Comparison of ENCODE assay signal across 18 cellular contexts in genomic region chr2:150190546-150190945, GRCh38.
A peak's percentile ranks its signal among the peaks of the same experiment; 100 is the strongest.
DNase-seq lines count a peak whose midpoint lies in the region; ATAC-seq and TF ChIP-seq lines count a peak whose summit lies in the region.
"Had no signal": no experiment of that assay in that cellular context is flagged by ENCODE, and none has a peak within 500 bp of the region (broad histone marks: within the 10 kb centered on the region; RNA-seq: fewer than 3 reads in every experiment).

No MANE protein-coding gene starts in this region.

- no peak overlapping the region for H3K4me3 ChIP-seq in BLaER1 treated with 17β-estradiol and CSF1 and Interleukin-3, amounts not matched to agents 10 nM and 100 nM
- H3K4me3 ChIP-seq: GM23248 had no signal

- POLR2A ChIA-PET in RWPE1 (lab: Yijun Ruan, JAX; ENCODE audit: low non-redundant PET): no interaction called here

- no peak overlapping the region for H2BK5ac ChIP-seq in H9 (ENCODE audit: insufficient read length, low read length)

- H3T11ph ChIP-seq in H9 (ENCODE audit: low read length): no peak overlapping the region

- no peak overlapping the region for H3K14ac ChIP-seq in H9 (ENCODE audit: insufficient read depth, low read length)

- H4K91ac ChIP-seq in H9 (ENCODE audit: insufficient read length, low read depth, low read length): no peak overlapping the region

- H3K9me3 ChIP-seq in BLaER1 treated with 17β-estradiol and CSF1 and Interleukin-3, amounts not matched to agents 10 nM and 100 nM (replicated peaks in 1 of 11): peaks cover 9 to 34% (median 20%) of the 10 kb centered on the region in 11 experiments
- no peaks in the 10 kb centered on the region for H3K9me3 ChIP-seq in H9 (ENCODE audit: control insufficient read depth, low read depth, low read length)

- H4K8ac ChIP-seq in H9 (replicated peaks; ENCODE audit: insufficient read length, low read depth, low read length): no peak overlapping the region

- no peak overlapping the region for H2BK12ac ChIP-seq in H9 (ENCODE audit: insufficient read length, low read depth, low read length)

- DNase-seq in RWPE1 (ENCODE audit: low spot score) (no peak), epithelial cell of prostate (ENCODE audit: low read depth, low spot score) (no peak), H9 (no peak), NCI-H2171 (lab: John Stamatoyannopoulos, UW) (no peak)
- DNase-seq: Caco-2; CD4-positive, alpha-beta T cell; DMS153; DMS79 treated with DMSO at 0.1 percent for 48 hours; GF-D8; HCEC 1CT; KBM-7 had no signal

- H2BK15ac ChIP-seq in H9 (ENCODE audit: low read depth, low read length): no peak overlapping the region

- H3K23ac ChIP-seq in H9 (ENCODE audit: insufficient read length, low read depth, low read length): no peak overlapping the region

- H3K79me1 ChIP-seq in H9 (ENCODE audit: insufficient read depth, low read depth, low read length, poor library complexity, severe bottlenecking): no peaks in the 10 kb centered on the region

- no peak overlapping the region for H3K18ac ChIP-seq in H9 (ENCODE audit: insufficient read length, low read depth, low read length)

- peak overlapping the region; percentile 25 to 58 (median 47); a peak in 20 of 22 replicates for H3K4me2 ChIP-seq in BLaER1 treated with 17β-estradiol and CSF1 and Interleukin-3, amounts not matched to agents 10 nM and 100 nM
- H3K4me2 ChIP-seq in H9 (ENCODE audit: insufficient read depth, insufficient read length, low read length): no peak overlapping the region

- no peaks in the 10 kb centered on the region; a peak in 1 of 5 replicates for H3K9me3 Mint-ChIP-seq in H9
- H3K9me3 Mint-ChIP-seq: CD4-positive, alpha-beta T cell had no signal

- no peak overlapping the region for H2BK120ac ChIP-seq in H9 (ENCODE audit: low read depth, low read length, poor library complexity, severe bottlenecking)

- no peak overlapping the region for H2AFZ ChIP-seq in H9 (ENCODE audit: low read length)
- H2AFZ ChIP-seq: GM23248 had no signal

- no peaks in the 10 kb centered on the region; a peak in 1 of 7 replicates for H3K36me3 Mint-ChIP-seq in H9 (ENCODE audit: insufficient read depth in 1 of 3, low read depth in 3 of 3)
- H3K36me3 Mint-ChIP-seq: IgD-negative memory B cell had no signal

- H3K36me3 ChIP-seq in BLaER1 treated with 17β-estradiol and CSF1 and Interleukin-3, amounts not matched to agents 10 nM and 100 nM: no peaks in the 10 kb centered on the region

- no peak overlapping the region for H4K5ac ChIP-seq in H9 (ENCODE audit: insufficient read length, low read depth, low read length)

- CTCF ChIA-PET in RWPE1 (lab: Yijun Ruan, JAX): no interaction called here

- H3K4ac ChIP-seq in H9 (ENCODE audit: low read depth, low read length): no peak overlapping the region

- no peaks in the 10 kb centered on the region for H3K79me2 ChIP-seq in H9 (ENCODE audit: insufficient read depth, low read length)

- H3K27me3 ChIP-seq in BLaER1 treated with 17β-estradiol and CSF1 and Interleukin-3, amounts not matched to agents 10 nM and 100 nM: no peaks in the 10 kb centered on the region
- no peaks in the 10 kb centered on the region for H3K27me3 ChIP-seq in H9 (ENCODE audit: insufficient read depth, low read length)

- no peak overlapping the region for H3K27ac ChIP-seq in BLaER1 treated with 17β-estradiol and CSF1 and Interleukin-3, amounts not matched to agents 10 nM and 100 nM
- H3K27ac ChIP-seq in RWPE1 (peak overlapping the region; percentile 62), epithelial cell of prostate (peak overlapping the region; percentile 25), H9 (ENCODE audit: insufficient read length, low read depth, low read length) (no peak overlapping the region)
- H3K27ac ChIP-seq: C4-2B, GM23248 had no signal

- no peak overlapping the region for H3K4me3 Mint-ChIP-seq in H9
- H3K4me3 Mint-ChIP-seq: B cell; CD4-positive, alpha-beta T cell; IgD-negative memory B cell had no signal

- H3K9ac ChIP-seq in BLaER1 treated with 17β-estradiol and CSF1 and Interleukin-3, amounts not matched to agents 10 nM and 100 nM: no peak overlapping the region
- no peak overlapping the region for H3K9ac ChIP-seq in H9 (ENCODE audit: extremely low read depth, insufficient read length, low read length)
- H3K9ac ChIP-seq: GM23248 had no signal

- peaks cover 0 to 5% of the 10 kb centered on the region in 2 experiments; a peak in 1 of 4 replicates for H3K4me1 Mint-ChIP-seq in H9
- H3K4me1 Mint-ChIP-seq: B cell, IgD-negative memory B cell had no signal

- TF ChIP-seq CTCF in RWPE1 (conservative IDR thresholded peaks at IDR 0.05; ENCODE audit: low read depth): no peak
- no peak for TF ChIP-seq CTCF in H9 (conservative IDR thresholded peaks at IDR 0.05)

- H4K20me1 ChIP-seq in BLaER1 treated with 17β-estradiol and CSF1 and Interleukin-3, amounts not matched to agents 10 nM and 100 nM: no peaks in the 10 kb centered on the region
- no peaks in the 10 kb centered on the region for H4K20me1 ChIP-seq in H9 (ENCODE audit: control insufficient read depth, insufficient read depth, insufficient read length)

- WGBS in H9 (ENCODE audit: extremely low coverage, insufficient read length, low lambda C conversion rate): no CpG with 5 or more reads among the region's 1 CpG

- H3K27ac Mint-ChIP-seq in H9: no peak overlapping the region
- H3K27ac Mint-ChIP-seq: B cell; CD4-positive, alpha-beta T cell; IgD-negative memory B cell had no signal

- H2BK20ac ChIP-seq in H9 (ENCODE audit: low read depth, low read length, poor library complexity, severe bottlenecking): no peak overlapping the region

- H3K27me3 Mint-ChIP-seq in H9 (ENCODE audit: low read depth): no peaks in the 10 kb centered on the region
- H3K27me3 Mint-ChIP-seq: B cell; CD4-positive, alpha-beta T cell; IgD-negative memory B cell had no signal

- H3K23me2 ChIP-seq in H9 (ENCODE audit: insufficient read length, low read depth, low read length, poor library complexity, severe bottlenecking): no peaks in the 10 kb centered on the region

- ATAC-seq in HG02678 (IDR thresholded peaks at IDR 0.05; ENCODE audit: unreplicated experiment): no peak
- ATAC-seq: HepG2 had no signal

- no peak overlapping the region for H3K56ac ChIP-seq in H9 (ENCODE audit: insufficient read length, low read depth, low read length)

- peaks cover 8 to 13% (median 11%) of the 10 kb centered on the region in 10 experiments for H3K4me1 ChIP-seq in BLaER1 treated with 17β-estradiol and CSF1 and Interleukin-3, amounts not matched to agents 10 nM and 100 nM
- H3K4me1 ChIP-seq in H9 (ENCODE audit: insufficient read depth, low read length): no peaks in the 10 kb centered on the region

- H2AK5ac ChIP-seq in H9 (ENCODE audit: insufficient read length, low read length): no peak overlapping the region

Comparison
In these comparisons a context has a peak if more than half of its experiments do, and no peak if none do; other contexts are left out.
1. H3K27ac ChIP-seq: peak in RWPE1 (single experiment) and epithelial cell of prostate (single experiment); none in BLaER1 treated with 17β-estradiol and CSF1 and Interleukin-3, amounts not matched to agents 10 nM and 100 nM (0 of 11) and H9 (single experiment).